1 cellular context compared by ENCODE assay signal in genomic region chr1:94961582-94961981, GRCh38.
TF ChIP-seq lines count a peak whose summit lies in the region.

No MANE protein-coding gene starts in this region.

TF ChIP-seq in HepG2, 621 proteins besides CTCF, POLR2A, EP300 and RAD21 (continued from another document and continues in another):
- TF ChIP-seq CERS6 (CRISPR knock-in tag; IDR thresholded peaks at IDR 0.05) (no peak), ZNF20 (CRISPR knock-in tag; IDR thresholded peaks at IDR 0.05) (no peak), POGZ (CRISPR knock-in tag; IDR thresholded peaks at IDR 0.05) (peak; percentile 54; the same call in 1 of the 2 replicates), SMAD3 (CRISPR knock-in tag; IDR thresholded peaks at IDR 0.05) (peak; percentile 42; the same call in 1 of the 2 replicates), NCOA2 (CRISPR knock-in tag; IDR thresholded peaks at IDR 0.05) (peak; percentile 71), ZNF724P (CRISPR knock-in tag; IDR thresholded peaks at IDR 0.05; ENCODE audit: borderline replicate concordance) (no peak), SAFB2 (CRISPR knock-in tag; IDR thresholded peaks at IDR 0.05; ENCODE audit: borderline replicate concordance, low read depth) (no peak), RORA (CRISPR knock-in tag; IDR thresholded peaks at IDR 0.05) (no peak), REPIN1 (CRISPR knock-in tag; IDR thresholded peaks at IDR 0.05; ENCODE audit: borderline replicate concordance, low read depth) (no peak), PRMT3 (CRISPR knock-in tag; IDR thresholded peaks at IDR 0.05; ENCODE audit: borderline replicate concordance, low read depth) (no peak), HNRNPL (IDR thresholded peaks at IDR 0.05; ENCODE audit: low read depth, low read length) (no peak), ZNF543 (CRISPR knock-in tag; IDR thresholded peaks at IDR 0.05) (no peak), PTBP1 (IDR thresholded peaks at IDR 0.05; ENCODE audit: low read depth, low read length, poor library complexity, severe bottlenecking) (no peak), ZNF614 (CRISPR knock-in tag; IDR thresholded peaks at IDR 0.05; ENCODE audit: borderline replicate concordance) (no peak), HMG20A (CRISPR knock-in tag; IDR thresholded peaks at IDR 0.05; ENCODE audit: borderline replicate concordance) (0 out of 2 replicates have a peak, but pooled peaks have one; percentile 29), ZFP82 (CRISPR knock-in tag; IDR thresholded peaks at IDR 0.05; ENCODE audit: borderline replicate concordance) (no peak), ZNF781 (CRISPR knock-in tag; IDR thresholded peaks at IDR 0.05; ENCODE audit: borderline replicate concordance, not compliant biosample characterization) (no peak), ZNF343 (CRISPR knock-in tag; IDR thresholded peaks at IDR 0.05) (no peak), ZFAT (CRISPR knock-in tag; conservative IDR thresholded peaks at IDR 0.05) (no peak), ZNF772 (CRISPR knock-in tag; IDR thresholded peaks at IDR 0.05) (no peak), KMT2A (CRISPR knock-in tag; IDR thresholded peaks at IDR 0.05) (no peak), TAF15 (IDR thresholded peaks at IDR 0.05; ENCODE audit: low read depth, low read length, poor library complexity, severe bottlenecking) (no peak), KLF16 (CRISPR knock-in tag; IDR thresholded peaks at IDR 0.05) (no peak), ATM (IDR thresholded peaks at IDR 0.05; ENCODE audit: borderline replicate concordance) (no peak), ISL2 (CRISPR knock-in tag; IDR thresholded peaks at IDR 0.05) (no peak), PHF21A (CRISPR knock-in tag; IDR thresholded peaks at IDR 0.05) (no peak), ZMYM3 (CRISPR knock-in tag; IDR thresholded peaks at IDR 0.05) (no peak), TCF7 (IDR thresholded peaks at IDR 0.05; ENCODE audit: low read depth) (peak; percentile 86), ZNF572 (CRISPR knock-in tag; IDR thresholded peaks at IDR 0.05) (no peak), ZNF264 (CRISPR knock-in tag; IDR thresholded peaks at IDR 0.05) (no peak), SKI (IDR thresholded peaks at IDR 0.05; ENCODE audit: partially characterized antibody) (no peak), PLSCR1 (CRISPR knock-in tag; IDR thresholded peaks at IDR 0.05; ENCODE audit: borderline replicate concordance) (no peak), HMG20B (CRISPR knock-in tag; conservative IDR thresholded peaks at IDR 0.05) (no peak), HES4 (CRISPR knock-in tag; IDR thresholded peaks at IDR 0.05; ENCODE audit: borderline replicate concordance) (no peak), HDAC1 (CRISPR knock-in tag; IDR thresholded peaks at IDR 0.05) (no peak), ZNF230 (CRISPR knock-in tag; IDR thresholded peaks at IDR 0.05) (no peak), GMEB2 (CRISPR knock-in tag; IDR thresholded peaks at IDR 0.05; ENCODE audit: low read depth) (no peak), ZNF670 (CRISPR knock-in tag; IDR thresholded peaks at IDR 0.05; ENCODE audit: borderline replicate concordance) (no peak), RERE (CRISPR knock-in tag; IDR thresholded peaks at IDR 0.05; ENCODE audit: low read depth) (no peak), IRX3 (CRISPR knock-in tag; IDR thresholded peaks at IDR 0.05; ENCODE audit: borderline replicate concordance, low read depth) (no peak), ZNF12 (CRISPR knock-in tag; IDR thresholded peaks at IDR 0.05) (no peak), MXD3 (CRISPR knock-in tag; IDR thresholded peaks at IDR 0.05) (no peak), ZC3H13 (CRISPR knock-in tag; IDR thresholded peaks at IDR 0.05) (no peak), THYN1 (CRISPR knock-in tag; IDR thresholded peaks at IDR 0.05; ENCODE audit: borderline replicate concordance, low read depth) (no peak), CEBPB (IDR thresholded peaks at IDR 0.05; ENCODE audit: borderline replicate concordance, low read depth, low read length) (no peak), SOX13 (IDR thresholded peaks at IDR 0.05) (no peak), SOX13 (CRISPR knock-in tag; conservative IDR thresholded peaks at IDR 0.05 in 1 of 2, IDR thresholded peaks at IDR 0.05 in 1 of 2) (peak in 1 of 2 experiments; percentile 63; a peak in 2 of 4 replicates), MYPOP (CRISPR knock-in tag; IDR thresholded peaks at IDR 0.05) (no peak), KDM4B (CRISPR knock-in tag; IDR thresholded peaks at IDR 0.05) (no peak), HNF4G (IDR thresholded peaks at IDR 0.05; ENCODE audit: borderline replicate concordance, low read depth, low read length) (peak; percentile 55; the same call in 1 of the 2 replicates), HNF4G (CRISPR knock-in tag; IDR thresholded peaks at IDR 0.05; ENCODE audit: borderline replicate concordance, low read depth) (no peak), AGO1 (IDR thresholded peaks at IDR 0.05; ENCODE audit: low read depth, low read length, poor library complexity, severe bottlenecking) (no peak), FOXO1 (CRISPR knock-in tag; IDR thresholded peaks at IDR 0.05) (no peak), ZNF484 (CRISPR knock-in tag; IDR thresholded peaks at IDR 0.05; ENCODE audit: borderline replicate concordance, low read depth) (no peak), CHCHD3 (CRISPR knock-in tag; IDR thresholded peaks at IDR 0.05) (no peak), GATAD2A (CRISPR knock-in tag; IDR thresholded peaks at IDR 0.05) (peak; percentile 83)
- TF ChIP-seq, protein P1, sequence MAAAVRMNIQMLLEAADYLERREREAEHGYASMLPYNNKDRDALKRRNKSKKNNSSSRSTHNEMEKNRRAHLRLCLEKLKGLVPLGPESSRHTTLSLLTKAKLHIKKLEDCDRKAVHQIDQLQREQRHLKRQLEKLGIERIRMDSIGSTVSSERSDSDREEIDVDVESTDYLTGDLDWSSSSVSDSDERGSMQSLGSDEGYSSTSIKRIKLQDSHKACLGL (CRISPR knock-in tag; IDR thresholded peaks at IDR 0.05) = no peak
- TF ChIP-seq, protein P2, sequence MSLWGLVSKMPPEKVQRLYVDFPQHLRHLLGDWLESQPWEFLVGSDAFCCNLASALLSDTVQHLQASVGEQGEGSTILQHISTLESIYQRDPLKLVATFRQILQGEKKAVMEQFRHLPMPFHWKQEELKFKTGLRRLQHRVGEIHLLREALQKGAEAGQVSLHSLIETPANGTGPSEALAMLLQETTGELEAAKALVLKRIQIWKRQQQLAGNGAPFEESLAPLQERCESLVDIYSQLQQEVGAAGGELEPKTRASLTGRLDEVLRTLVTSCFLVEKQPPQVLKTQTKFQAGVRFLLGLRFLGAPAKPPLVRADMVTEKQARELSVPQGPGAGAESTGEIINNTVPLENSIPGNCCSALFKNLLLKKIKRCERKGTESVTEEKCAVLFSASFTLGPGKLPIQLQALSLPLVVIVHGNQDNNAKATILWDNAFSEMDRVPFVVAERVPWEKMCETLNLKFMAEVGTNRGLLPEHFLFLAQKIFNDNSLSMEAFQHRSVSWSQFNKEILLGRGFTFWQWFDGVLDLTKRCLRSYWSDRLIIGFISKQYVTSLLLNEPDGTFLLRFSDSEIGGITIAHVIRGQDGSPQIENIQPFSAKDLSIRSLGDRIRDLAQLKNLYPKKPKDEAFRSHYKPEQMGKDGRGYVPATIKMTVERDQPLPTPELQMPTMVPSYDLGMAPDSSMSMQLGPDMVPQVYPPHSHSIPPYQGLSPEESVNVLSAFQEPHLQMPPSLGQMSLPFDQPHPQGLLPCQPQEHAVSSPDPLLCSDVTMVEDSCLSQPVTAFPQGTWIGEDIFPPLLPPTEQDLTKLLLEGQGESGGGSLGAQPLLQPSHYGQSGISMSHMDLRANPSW (CRISPR knock-in tag; IDR thresholded peaks at IDR 0.05; ENCODE audit: borderline replicate concordance) = no peak; the same call in 1 of the 2 replicates
- TF ChIP-seq, protein P3, sequence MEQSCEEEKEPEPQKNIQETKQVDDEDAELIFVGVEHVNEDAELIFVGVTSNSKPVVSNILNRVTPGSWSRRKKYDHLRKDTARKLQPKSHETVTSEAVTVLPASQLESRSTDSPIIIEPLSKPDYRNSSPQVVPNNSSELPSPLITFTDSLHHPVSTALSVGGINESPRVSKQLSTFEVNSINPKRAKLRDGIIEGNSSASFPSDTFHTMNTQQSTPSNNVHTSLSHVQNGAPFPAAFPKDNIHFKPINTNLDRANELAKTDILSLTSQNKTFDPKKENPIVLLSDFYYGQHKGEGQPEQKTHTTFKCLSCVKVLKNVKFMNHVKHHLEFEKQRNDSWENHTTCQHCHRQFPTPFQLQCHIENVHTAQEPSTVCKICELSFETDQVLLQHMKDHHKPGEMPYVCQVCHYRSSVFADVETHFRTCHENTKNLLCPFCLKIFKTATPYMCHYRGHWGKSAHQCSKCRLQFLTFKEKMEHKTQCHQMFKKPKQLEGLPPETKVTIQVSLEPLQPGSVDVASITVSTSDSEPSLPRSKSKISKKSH (CRISPR knock-in tag; IDR thresholded peaks at IDR 0.05; ENCODE audit: borderline replicate concordance) = no peak
- TF ChIP-seq, protein P4, sequence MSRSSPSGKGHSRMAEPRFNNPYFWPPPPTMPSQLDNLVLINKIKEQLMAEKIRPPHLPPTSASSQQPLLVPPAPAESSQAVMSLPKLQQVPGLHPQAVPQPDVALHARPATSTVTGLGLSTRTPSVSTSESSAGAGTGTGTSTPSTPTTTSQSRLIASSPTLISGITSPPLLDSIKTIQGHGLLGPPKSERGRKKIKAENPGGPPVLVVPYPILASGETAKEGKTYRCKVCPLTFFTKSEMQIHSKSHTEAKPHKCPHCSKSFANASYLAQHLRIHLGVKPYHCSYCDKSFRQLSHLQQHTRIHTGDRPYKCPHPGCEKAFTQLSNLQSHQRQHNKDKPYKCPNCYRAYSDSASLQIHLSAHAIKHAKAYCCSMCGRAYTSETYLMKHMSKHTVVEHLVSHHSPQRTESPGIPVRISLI (CRISPR knock-in tag; IDR thresholded peaks at IDR 0.05; ENCODE audit: borderline replicate concordance) = peak; percentile 97
